Comparison of ENCODE assay signal across 1 cellular context in the genomic region with DNA sequence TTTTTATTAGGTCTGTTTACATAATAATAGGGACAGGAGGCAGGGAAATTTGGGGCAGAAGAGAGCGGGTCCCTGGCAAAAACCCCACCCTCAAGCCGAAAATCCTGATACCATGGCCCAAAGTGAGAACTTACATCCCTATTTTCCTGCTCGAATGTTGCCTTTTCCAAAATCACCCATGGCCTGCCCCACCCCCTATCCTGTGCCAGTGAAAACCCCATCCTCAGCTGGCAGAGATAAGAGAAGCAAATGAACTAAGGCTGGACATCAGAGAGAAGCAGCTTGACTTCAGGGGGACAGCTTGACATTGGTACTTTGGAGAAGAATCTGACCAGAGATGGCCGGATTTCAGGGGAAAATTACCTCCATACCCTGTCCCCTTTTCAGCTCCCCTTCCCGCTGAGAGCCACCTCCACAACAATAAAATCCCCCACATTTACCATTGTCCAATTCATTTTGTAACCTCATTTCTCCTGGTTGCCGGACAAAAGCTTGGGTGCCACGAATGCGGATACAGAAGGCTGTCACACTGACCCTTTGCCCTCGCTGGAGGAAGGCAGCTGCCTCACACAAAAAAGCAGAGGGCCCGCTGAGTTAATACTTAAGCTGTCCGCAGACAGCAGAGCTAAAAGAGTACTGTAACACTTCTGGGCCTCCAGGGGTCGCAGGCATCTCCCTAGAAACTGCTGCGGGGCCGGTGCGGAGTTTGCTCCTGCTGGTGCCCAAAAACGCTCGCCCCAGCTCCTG.
A peak's percentile ranks its signal among the peaks of the same experiment; 100 is the strongest.
TF ChIP-seq lines count a peak whose summit lies in the region.

No MANE protein-coding gene starts in this region.

TF ChIP-seq in HepG2, 621 proteins besides CTCF, POLR2A, EP300 and RAD21 (continued from another document and continues in another):
- TF ChIP-seq, protein P1, sequence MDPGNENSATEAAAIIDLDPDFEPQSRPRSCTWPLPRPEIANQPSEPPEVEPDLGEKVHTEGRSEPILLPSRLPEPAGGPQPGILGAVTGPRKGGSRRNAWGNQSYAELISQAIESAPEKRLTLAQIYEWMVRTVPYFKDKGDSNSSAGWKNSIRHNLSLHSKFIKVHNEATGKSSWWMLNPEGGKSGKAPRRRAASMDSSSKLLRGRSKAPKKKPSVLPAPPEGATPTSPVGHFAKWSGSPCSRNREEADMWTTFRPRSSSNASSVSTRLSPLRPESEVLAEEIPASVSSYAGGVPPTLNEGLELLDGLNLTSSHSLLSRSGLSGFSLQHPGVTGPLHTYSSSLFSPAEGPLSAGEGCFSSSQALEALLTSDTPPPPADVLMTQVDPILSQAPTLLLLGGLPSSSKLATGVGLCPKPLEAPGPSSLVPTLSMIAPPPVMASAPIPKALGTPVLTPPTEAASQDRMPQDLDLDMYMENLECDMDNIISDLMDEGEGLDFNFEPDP (CRISPR knock-in tag; conservative IDR thresholded peaks at IDR 0.05) = no peak
- peak; percentile 64 for TF ChIP-seq NR2F6 (IDR thresholded peaks at IDR 0.05)
- TF ChIP-seq NR2F6 (CRISPR knock-in tag; IDR thresholded peaks at IDR 0.05) = peak; percentile 68
- TF ChIP-seq CC2D1A (CRISPR knock-in tag; IDR thresholded peaks at IDR 0.05) = 0 out of 2 replicates have a peak, but pooled peaks have one; percentile 46
- 0 out of 2 replicates have a peak, but pooled peaks have one; percentile 29 for TF ChIP-seq BCL6 (CRISPR knock-in tag; IDR thresholded peaks at IDR 0.05)
- TF ChIP-seq SOX6 (IDR thresholded peaks at IDR 0.05) = no peak
- TF ChIP-seq SOX6 (CRISPR knock-in tag; IDR thresholded peaks at IDR 0.05) = 0 out of 2 replicates have a peak, but pooled peaks have one; percentile 25
- TF ChIP-seq, protein P2, sequence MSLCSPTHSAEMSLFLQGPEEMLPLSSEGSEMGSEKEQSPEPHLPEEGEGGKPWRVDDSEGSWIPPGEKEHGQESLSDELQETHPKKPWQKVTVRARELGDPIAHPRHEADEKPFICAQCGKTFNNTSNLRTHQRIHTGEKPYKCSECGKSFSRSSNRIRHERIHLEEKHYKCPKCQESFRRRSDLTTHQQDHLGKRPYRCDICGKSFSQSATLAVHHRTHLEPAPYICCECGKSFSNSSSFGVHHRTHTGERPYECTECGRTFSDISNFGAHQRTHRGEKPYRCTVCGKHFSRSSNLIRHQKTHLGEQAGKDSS (CRISPR knock-in tag; IDR thresholded peaks at IDR 0.05; ENCODE audit: borderline replicate concordance, low read depth) = 0 out of 2 replicates have a peak, but pooled peaks have one; percentile 43
- TF ChIP-seq, protein P3, sequence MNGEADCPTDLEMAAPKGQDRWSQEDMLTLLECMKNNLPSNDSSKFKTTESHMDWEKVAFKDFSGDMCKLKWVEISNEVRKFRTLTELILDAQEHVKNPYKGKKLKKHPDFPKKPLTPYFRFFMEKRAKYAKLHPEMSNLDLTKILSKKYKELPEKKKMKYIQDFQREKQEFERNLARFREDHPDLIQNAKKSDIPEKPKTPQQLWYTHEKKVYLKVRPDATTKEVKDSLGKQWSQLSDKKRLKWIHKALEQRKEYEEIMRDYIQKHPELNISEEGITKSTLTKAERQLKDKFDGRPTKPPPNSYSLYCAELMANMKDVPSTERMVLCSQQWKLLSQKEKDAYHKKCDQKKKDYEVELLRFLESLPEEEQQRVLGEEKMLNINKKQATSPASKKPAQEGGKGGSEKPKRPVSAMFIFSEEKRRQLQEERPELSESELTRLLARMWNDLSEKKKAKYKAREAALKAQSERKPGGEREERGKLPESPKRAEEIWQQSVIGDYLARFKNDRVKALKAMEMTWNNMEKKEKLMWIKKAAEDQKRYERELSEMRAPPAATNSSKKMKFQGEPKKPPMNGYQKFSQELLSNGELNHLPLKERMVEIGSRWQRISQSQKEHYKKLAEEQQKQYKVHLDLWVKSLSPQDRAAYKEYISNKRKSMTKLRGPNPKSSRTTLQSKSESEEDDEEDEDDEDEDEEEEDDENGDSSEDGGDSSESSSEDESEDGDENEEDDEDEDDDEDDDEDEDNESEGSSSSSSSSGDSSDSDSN (CRISPR knock-in tag; IDR thresholded peaks at IDR 0.05) = 0 out of 2 replicates have a peak, but pooled peaks have one; percentile 44
- peak; percentile 50; the same call in 1 of the 2 replicates for TF ChIP-seq ELF1 (CRISPR knock-in tag; IDR thresholded peaks at IDR 0.05)
- TF ChIP-seq NR2F1 (CRISPR knock-in tag; IDR thresholded peaks at IDR 0.05) = peak in 1 of 2 experiments; percentile 62; a peak in 3 of 4 replicates
- peak; percentile 48; the same call in 1 of the 2 replicates for TF ChIP-seq SAP130 (CRISPR knock-in tag; IDR thresholded peaks at IDR 0.05; ENCODE audit: low read depth)
- TF ChIP-seq, protein P4, sequence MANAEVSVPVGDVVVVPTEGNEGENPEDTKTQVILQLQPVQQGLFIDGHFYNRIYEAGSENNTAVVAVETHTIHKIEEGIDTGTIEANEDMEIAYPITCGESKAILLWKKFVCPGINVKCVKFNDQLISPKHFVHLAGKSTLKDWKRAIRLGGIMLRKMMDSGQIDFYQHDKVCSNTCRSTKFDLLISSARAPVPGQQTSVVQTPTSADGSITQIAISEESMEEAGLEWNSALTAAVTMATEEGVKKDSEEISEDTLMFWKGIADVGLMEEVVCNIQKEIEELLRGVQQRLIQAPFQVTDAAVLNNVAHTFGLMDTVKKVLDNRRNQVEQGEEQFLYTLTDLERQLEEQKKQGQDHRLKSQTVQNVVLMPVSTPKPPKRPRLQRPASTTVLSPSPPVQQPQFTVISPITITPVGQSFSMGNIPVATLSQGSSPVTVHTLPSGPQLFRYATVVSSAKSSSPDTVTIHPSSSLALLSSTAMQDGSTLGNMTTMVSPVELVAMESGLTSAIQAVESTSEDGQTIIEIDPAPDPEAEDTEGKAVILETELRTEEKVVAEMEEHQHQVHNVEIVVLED (CRISPR knock-in tag; IDR thresholded peaks at IDR 0.05; ENCODE audit: borderline replicate concordance) = 0 out of 2 replicates have a peak, but pooled peaks have one; percentile 14
- TF ChIP-seq ZNF331 (CRISPR knock-in tag; IDR thresholded peaks at IDR 0.05) = peak; percentile 33; the same call in 1 of the 2 replicates
- TF ChIP-seq SALL1 (CRISPR knock-in tag; IDR thresholded peaks at IDR 0.05) = peak; percentile 50; the same call in 1 of the 2 replicates
- 0 out of 2 replicates have a peak, but pooled peaks have one; percentile 22 for TF ChIP-seq ATF7-NPFF (CRISPR knock-in tag; IDR thresholded peaks at IDR 0.05; ENCODE audit: low read depth)
- TF ChIP-seq STAG1 (CRISPR knock-in tag; IDR thresholded peaks at IDR 0.05) = peak; percentile 67
- TF ChIP-seq ERF (CRISPR knock-in tag; IDR thresholded peaks at IDR 0.05) = 0 out of 2 replicates have a peak, but pooled peaks have one; percentile 28
- no peak for TF ChIP-seq FOXA1 (IDR thresholded peaks at IDR 0.05)
- TF ChIP-seq FOXA1 (CRISPR knock-in tag; IDR thresholded peaks at IDR 0.05) = peak; percentile 22; the same call in 1 of the 2 replicates
- TF ChIP-seq, protein P5, sequence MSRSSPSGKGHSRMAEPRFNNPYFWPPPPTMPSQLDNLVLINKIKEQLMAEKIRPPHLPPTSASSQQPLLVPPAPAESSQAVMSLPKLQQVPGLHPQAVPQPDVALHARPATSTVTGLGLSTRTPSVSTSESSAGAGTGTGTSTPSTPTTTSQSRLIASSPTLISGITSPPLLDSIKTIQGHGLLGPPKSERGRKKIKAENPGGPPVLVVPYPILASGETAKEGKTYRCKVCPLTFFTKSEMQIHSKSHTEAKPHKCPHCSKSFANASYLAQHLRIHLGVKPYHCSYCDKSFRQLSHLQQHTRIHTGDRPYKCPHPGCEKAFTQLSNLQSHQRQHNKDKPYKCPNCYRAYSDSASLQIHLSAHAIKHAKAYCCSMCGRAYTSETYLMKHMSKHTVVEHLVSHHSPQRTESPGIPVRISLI (CRISPR knock-in tag; IDR thresholded peaks at IDR 0.05; ENCODE audit: borderline replicate concordance) = peak; percentile 46; the same call in 1 of the 2 replicates
- TF ChIP-seq KAT8 (CRISPR knock-in tag; IDR thresholded peaks at IDR 0.05) = 0 out of 2 replicates have a peak, but pooled peaks have one; percentile 26
- TF ChIP-seq ZNF616 (CRISPR knock-in tag; IDR thresholded peaks at IDR 0.05; ENCODE audit: low read depth) = no peak
- peak; percentile 33; the same call in 1 of the 2 replicates for TF ChIP-seq DMAP1 (CRISPR knock-in tag; IDR thresholded peaks at IDR 0.05)
- peak; percentile 35; the same call in 1 of the 2 replicates for TF ChIP-seq HOXA3 (CRISPR knock-in tag; IDR thresholded peaks at IDR 0.05)
- TF ChIP-seq, protein P6, sequence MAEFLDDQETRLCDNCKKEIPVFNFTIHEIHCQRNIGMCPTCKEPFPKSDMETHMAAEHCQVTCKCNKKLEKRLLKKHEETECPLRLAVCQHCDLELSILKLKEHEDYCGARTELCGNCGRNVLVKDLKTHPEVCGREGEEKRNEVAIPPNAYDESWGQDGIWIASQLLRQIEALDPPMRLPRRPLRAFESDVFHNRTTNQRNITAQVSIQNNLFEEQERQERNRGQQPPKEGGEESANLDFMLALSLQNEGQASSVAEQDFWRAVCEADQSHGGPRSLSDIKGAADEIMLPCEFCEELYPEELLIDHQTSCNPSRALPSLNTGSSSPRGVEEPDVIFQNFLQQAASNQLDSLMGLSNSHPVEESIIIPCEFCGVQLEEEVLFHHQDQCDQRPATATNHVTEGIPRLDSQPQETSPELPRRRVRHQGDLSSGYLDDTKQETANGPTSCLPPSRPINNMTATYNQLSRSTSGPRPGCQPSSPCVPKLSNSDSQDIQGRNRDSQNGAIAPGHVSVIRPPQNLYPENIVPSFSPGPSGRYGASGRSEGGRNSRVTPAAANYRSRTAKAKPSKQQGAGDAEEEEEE (CRISPR knock-in tag; IDR thresholded peaks at IDR 0.05; ENCODE audit: borderline replicate concordance) = no peak
- no peak for TF ChIP-seq LCORL (IDR thresholded peaks at IDR 0.05)
- peak; percentile 35; the same call in 1 of the 2 replicates for TF ChIP-seq LCORL (CRISPR knock-in tag; IDR thresholded peaks at IDR 0.05)
- TF ChIP-seq ZNF598 (CRISPR knock-in tag; IDR thresholded peaks at IDR 0.05; ENCODE audit: borderline replicate concordance) = 0 out of 2 replicates have a peak, but pooled peaks have one; percentile 19
- peak; percentile 41; the same call in 1 of the 2 replicates for TF ChIP-seq GATAD2A (CRISPR knock-in tag; IDR thresholded peaks at IDR 0.05)
- 0 out of 2 replicates have a peak, but pooled peaks have one; percentile 23 for TF ChIP-seq PPARG (CRISPR knock-in tag; conservative IDR thresholded peaks at IDR 0.05)
- peak; percentile 66 for TF ChIP-seq POLR2G (IDR thresholded peaks at IDR 0.05; ENCODE audit: low read depth, low read length)
- 0 out of 2 replicates have a peak, but pooled peaks have one; percentile 7 for TF ChIP-seq FOXO1 (CRISPR knock-in tag; IDR thresholded peaks at IDR 0.05)
- TF ChIP-seq PITX1 (CRISPR knock-in tag; IDR thresholded peaks at IDR 0.05) = peak; percentile 53; the same call in 1 of the 2 replicates
- TF ChIP-seq ZMYM4 (CRISPR knock-in tag; IDR thresholded peaks at IDR 0.05) = peak; percentile 73; the same call in 1 of the 2 replicates
- TF ChIP-seq, protein P7, sequence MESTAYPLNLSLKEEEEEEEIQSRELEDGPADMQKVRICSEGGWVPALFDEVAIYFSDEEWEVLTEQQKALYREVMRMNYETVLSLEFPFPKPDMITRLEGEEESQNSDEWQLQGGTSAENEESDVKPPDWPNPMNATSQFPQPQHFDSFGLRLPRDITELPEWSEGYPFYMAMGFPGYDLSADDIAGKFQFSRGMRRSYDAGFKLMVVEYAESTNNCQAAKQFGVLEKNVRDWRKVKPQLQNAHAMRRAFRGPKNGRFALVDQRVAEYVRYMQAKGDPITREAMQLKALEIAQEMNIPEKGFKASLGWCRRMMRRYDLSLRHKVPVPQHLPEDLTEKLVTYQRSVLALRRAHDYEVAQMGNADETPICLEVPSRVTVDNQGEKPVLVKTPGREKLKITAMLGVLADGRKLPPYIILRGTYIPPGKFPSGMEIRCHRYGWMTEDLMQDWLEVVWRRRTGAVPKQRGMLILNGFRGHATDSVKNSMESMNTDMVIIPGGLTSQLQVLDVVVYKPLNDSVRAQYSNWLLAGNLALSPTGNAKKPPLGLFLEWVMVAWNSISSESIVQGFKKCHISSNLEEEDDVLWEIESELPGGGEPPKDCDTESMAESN (CRISPR knock-in tag; conservative IDR thresholded peaks at IDR 0.05) = 0 out of 2 replicates have a peak, but pooled peaks have one; percentile 46
- TF ChIP-seq, protein P8, sequence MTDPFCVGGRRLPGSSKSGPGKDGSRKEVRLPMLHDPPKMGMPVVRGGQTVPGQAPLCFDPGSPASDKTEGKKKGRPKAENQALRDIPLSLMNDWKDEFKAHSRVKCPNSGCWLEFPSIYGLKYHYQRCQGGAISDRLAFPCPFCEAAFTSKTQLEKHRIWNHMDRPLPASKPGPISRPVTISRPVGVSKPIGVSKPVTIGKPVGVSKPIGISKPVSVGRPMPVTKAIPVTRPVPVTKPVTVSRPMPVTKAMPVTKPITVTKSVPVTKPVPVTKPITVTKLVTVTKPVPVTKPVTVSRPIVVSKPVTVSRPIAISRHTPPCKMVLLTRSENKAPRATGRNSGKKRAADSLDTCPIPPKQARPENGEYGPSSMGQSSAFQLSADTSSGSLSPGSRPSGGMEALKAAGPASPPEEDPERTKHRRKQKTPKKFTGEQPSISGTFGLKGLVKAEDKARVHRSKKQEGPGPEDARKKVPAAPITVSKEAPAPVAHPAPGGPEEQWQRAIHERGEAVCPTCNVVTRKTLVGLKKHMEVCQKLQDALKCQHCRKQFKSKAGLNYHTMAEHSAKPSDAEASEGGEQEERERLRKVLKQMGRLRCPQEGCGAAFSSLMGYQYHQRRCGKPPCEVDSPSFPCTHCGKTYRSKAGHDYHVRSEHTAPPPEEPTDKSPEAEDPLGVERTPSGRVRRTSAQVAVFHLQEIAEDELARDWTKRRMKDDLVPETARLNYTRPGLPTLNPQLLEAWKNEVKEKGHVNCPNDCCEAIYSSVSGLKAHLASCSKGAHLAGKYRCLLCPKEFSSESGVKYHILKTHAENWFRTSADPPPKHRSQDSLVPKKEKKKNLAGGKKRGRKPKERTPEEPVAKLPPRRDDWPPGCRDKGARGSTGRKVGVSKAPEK (CRISPR knock-in tag; IDR thresholded peaks at IDR 0.05; ENCODE audit: borderline replicate concordance) = 0 out of 2 replicates have a peak, but pooled peaks have one; percentile 54
- peak; percentile 68 for TF ChIP-seq SMC3 (IDR thresholded peaks at IDR 0.05; ENCODE audit: low read length)
- TF ChIP-seq ZFX (CRISPR knock-in tag; IDR thresholded peaks at IDR 0.05; ENCODE audit: low read depth) = peak; percentile 36; the same call in 1 of the 2 replicates
- TF ChIP-seq ZSCAN29 (CRISPR knock-in tag; conservative IDR thresholded peaks at IDR 0.05) = no peak
- TF ChIP-seq, protein P9, sequence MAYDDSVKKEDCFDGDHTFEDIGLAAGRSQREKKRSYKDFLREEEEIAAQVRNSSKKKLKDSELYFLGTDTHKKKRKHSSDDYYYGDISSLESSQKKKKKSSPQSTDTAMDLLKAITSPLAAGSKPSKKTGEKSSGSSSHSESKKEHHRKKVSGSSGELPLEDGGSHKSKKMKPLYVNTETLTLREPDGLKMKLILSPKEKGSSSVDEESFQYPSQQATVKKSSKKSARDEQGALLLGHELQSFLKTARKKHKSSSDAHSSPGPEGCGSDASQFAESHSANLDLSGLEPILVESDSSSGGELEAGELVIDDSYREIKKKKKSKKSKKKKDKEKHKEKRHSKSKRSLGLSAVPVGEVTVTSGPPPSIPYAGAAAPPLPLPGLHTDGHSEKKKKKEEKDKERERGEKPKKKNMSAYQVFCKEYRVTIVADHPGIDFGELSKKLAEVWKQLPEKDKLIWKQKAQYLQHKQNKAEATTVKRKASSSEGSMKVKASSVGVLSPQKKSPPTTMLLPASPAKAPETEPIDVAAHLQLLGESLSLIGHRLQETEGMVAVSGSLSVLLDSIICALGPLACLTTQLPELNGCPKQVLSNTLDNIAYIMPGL (CRISPR knock-in tag; IDR thresholded peaks at IDR 0.05; ENCODE audit: borderline replicate concordance in 1 of 2, low read depth in 1 of 2) = peak; percentile 37 to 73; a peak in 2 of 4 replicates
- TF ChIP-seq ZNF136 (CRISPR knock-in tag; IDR thresholded peaks at IDR 0.05; ENCODE audit: low read depth) = 0 out of 2 replicates have a peak, but pooled peaks have one; percentile 74
- TF ChIP-seq CREB1 (IDR thresholded peaks at IDR 0.05) = no peak
- TF ChIP-seq CREB1 (CRISPR knock-in tag; IDR thresholded peaks at IDR 0.05) = peak; percentile 35
